In genomic region chr13:43574601-43575000, GRCh38 we compare ENCODE assay signal across 17 cellular contexts.
A peak's percentile ranks its signal among the peaks of the same experiment; 100 is the strongest.
DNase-seq lines count a peak whose midpoint lies in the region; ATAC-seq and TF ChIP-seq lines count a peak whose summit lies in the region.
"Had no signal": no experiment of that assay in that cellular context is flagged by ENCODE, and none has a peak within 500 bp of the region (broad histone marks: within the 10 kb centered on the region; RNA-seq: fewer than 3 reads in every experiment).

No MANE protein-coding gene starts in this region.

- H3K9me3 ChIP-seq in Loucy (ENCODE audit: insufficient read depth, low read depth, low read length) (no peaks in the 10 kb centered on the region), neural cell (ENCODE audit: low read length) (no peaks in the 10 kb centered on the region)

- H3K79me2 ChIP-seq in Loucy (ENCODE audit: insufficient read depth, low read length) (no peaks in the 10 kb centered on the region), neural cell (replicated peaks; ENCODE audit: insufficient read depth, low read length) (peaks cover 6% of the 10 kb centered on the region)

- H3K27me3 ChIP-seq in Loucy (ENCODE audit: insufficient read depth, low read length, poor library complexity, severe bottlenecking) (no peaks in the 10 kb centered on the region), neural cell (ENCODE audit: insufficient read depth, low read depth, low read length) (no peaks in the 10 kb centered on the region)

- H3K9me2 ChIP-seq in Loucy (replicated peaks; ENCODE audit: low read depth, low read length): no peaks in the 10 kb centered on the region
- H3K9me2 ChIP-seq in neural cell (ENCODE audit: insufficient read depth, low read length): no peaks in the 10 kb centered on the region

- TF ChIP-seq EP300 in neural cell (conservative IDR thresholded peaks at IDR 0.05; ENCODE audit: poor library complexity, severe bottlenecking): no peak

- DNase-seq in GDM1 (lab: John Stamatoyannopoulos, UW): peak; percentile 33
- DNase-seq in astrocyte of the hippocampus (ENCODE audit: low read depth, low spot score): peak; percentile 22
- DNase-seq in activated effector memory CD4-positive, alpha-beta T cell treated with Interleukin-2 at 50 U/mL for 16 hours: no peak
- no peak for DNase-seq in amniotic stem cell (lab: John Stamatoyannopoulos, UW)
- no peak for DNase-seq in substantia nigra (lab: John Stamatoyannopoulos, UW)
- DNase-seq: CD8-positive, alpha-beta T cell; KBM-7; MM.1S; NCI-H187 treated with DMSO at 0.1 percent for 48 hours; NCI-H82; Right ventricle myocardium superior had no signal

- TF ChIP-seq CTCF in Loucy (conservative IDR thresholded peaks at IDR 0.05; ENCODE audit: low read length) (no peak), neural cell (IDR thresholded peaks at IDR 0.05; ENCODE audit: poor library complexity, severe bottlenecking) (no peak)

- no peak for ATAC-seq in GM21390 (IDR thresholded peaks at IDR 0.05; ENCODE audit: unreplicated experiment)
- ATAC-seq: CD8-positive, alpha-beta T cell; HCT116; Panc1 had no signal

- no peaks in the 10 kb centered on the region for H4K20me1 ChIP-seq in Loucy (ENCODE audit: insufficient read depth, low read length, poor library complexity, severe bottlenecking)
- no peaks in the 10 kb centered on the region for H4K20me1 ChIP-seq in neural cell (ENCODE audit: insufficient read depth)

- H2AFZ ChIP-seq in Loucy (ENCODE audit: low read length): no peak overlapping the region; the same call in 1 of the 2 replicates
- H2AFZ ChIP-seq in neural cell (ENCODE audit: low read depth, low read length): no peak overlapping the region

- no peak overlapping the region for H3K9ac ChIP-seq in Loucy (ENCODE audit: low read depth, low read length, poor library complexity, severe bottlenecking)
- H3K9ac ChIP-seq in neural cell (ENCODE audit: low read length): no peak overlapping the region

- H3K27ac ChIP-seq in neural cell (ENCODE audit: low read length): peak overlapping the region; percentile 70
- H3K27ac ChIP-seq in substantia nigra (ENCODE audit: low read depth, low read length, poor library complexity, severe bottlenecking): no peak overlapping the region
- H3K27ac ChIP-seq: HL-60 had no signal

- H3K36me3 ChIP-seq in Loucy (ENCODE audit: insufficient read depth, low read length) (no peaks in the 10 kb centered on the region), neural cell (ENCODE audit: insufficient read depth, low read length) (no peaks in the 10 kb centered on the region)

- H3K4me1 ChIP-seq in Loucy (ENCODE audit: insufficient read depth, low read length, poor library complexity, severe bottlenecking): peaks cover 26% of the 10 kb centered on the region

- no peak overlapping the region for H3K4me3 ChIP-seq in Loucy (ENCODE audit: low read length, poor library complexity, severe bottlenecking)
- peak overlapping the region; percentile 37 for H3K4me3 ChIP-seq in neural cell (ENCODE audit: low read length)

- H3K4me2 ChIP-seq in Loucy (ENCODE audit: low read depth, low read length, poor library complexity, severe bottlenecking): peak overlapping the region; percentile 53
- no peak overlapping the region for H3K4me2 ChIP-seq in neural cell (ENCODE audit: low read length)

- no peak for TF ChIP-seq RAD21 in neural cell (conservative IDR thresholded peaks at IDR 0.05)

- H3F3A ChIP-seq in Loucy (ENCODE audit: low read depth): no peaks in the 10 kb centered on the region
- H3F3A ChIP-seq in neural cell (ENCODE audit: insufficient read depth, low read length, poor library complexity, severe bottlenecking): peaks cover 16% of the 10 kb centered on the region

TF ChIP-seq in neural cell, 6 proteins besides CTCF, POLR2A, EP300 and RAD21:
- TF ChIP-seq MXI1 (conservative IDR thresholded peaks at IDR 0.05; ENCODE audit: poor library complexity, severe bottlenecking): no peak
- TF ChIP-seq, protein P1, sequence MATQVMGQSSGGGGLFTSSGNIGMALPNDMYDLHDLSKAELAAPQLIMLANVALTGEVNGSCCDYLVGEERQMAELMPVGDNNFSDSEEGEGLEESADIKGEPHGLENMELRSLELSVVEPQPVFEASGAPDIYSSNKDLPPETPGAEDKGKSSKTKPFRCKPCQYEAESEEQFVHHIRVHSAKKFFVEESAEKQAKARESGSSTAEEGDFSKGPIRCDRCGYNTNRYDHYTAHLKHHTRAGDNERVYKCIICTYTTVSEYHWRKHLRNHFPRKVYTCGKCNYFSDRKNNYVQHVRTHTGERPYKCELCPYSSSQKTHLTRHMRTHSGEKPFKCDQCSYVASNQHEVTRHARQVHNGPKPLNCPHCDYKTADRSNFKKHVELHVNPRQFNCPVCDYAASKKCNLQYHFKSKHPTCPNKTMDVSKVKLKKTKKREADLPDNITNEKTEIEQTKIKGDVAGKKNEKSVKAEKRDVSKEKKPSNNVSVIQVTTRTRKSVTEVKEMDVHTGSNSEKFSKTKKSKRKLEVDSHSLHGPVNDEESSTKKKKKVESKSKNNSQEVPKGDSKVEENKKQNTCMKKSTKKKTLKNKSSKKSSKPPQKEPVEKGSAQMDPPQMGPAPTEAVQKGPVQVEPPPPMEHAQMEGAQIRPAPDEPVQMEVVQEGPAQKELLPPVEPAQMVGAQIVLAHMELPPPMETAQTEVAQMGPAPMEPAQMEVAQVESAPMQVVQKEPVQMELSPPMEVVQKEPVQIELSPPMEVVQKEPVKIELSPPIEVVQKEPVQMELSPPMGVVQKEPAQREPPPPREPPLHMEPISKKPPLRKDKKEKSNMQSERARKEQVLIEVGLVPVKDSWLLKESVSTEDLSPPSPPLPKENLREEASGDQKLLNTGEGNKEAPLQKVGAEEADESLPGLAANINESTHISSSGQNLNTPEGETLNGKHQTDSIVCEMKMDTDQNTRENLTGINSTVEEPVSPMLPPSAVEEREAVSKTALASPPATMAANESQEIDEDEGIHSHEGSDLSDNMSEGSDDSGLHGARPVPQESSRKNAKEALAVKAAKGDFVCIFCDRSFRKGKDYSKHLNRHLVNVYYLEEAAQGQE (IDR thresholded peaks at IDR 0.05; ENCODE audit: borderline replicate concordance): no peak
- TF ChIP-seq SMC3 (conservative IDR thresholded peaks at IDR 0.05; ENCODE audit: poor library complexity): no peak
- no peak for TF ChIP-seq TAF1 (IDR thresholded peaks at IDR 0.05; ENCODE audit: low read depth)
- TF ChIP-seq EZH2 (IDR thresholded peaks at IDR 0.05; ENCODE audit: borderline replicate concordance, insufficient read depth, low read length, poor library complexity, severe bottlenecking): no peak
- no peak for TF ChIP-seq POLR2AphosphoS5 (IDR thresholded peaks at IDR 0.05)

Comparison
In these comparisons a context has a peak if more than half of its experiments do, and no peak if none do; other contexts are left out.
1. DNase-seq: peak in GDM1 (single experiment) and astrocyte of the hippocampus (single experiment); none in activated effector memory CD4-positive, alpha-beta T cell treated with Interleukin-2 at 50 U/mL for 16 hours (single experiment), amniotic stem cell (single experiment) and substantia nigra (0 of 49).